9 cellular contexts compared by ENCODE assay signal in the genomic region with DNA sequence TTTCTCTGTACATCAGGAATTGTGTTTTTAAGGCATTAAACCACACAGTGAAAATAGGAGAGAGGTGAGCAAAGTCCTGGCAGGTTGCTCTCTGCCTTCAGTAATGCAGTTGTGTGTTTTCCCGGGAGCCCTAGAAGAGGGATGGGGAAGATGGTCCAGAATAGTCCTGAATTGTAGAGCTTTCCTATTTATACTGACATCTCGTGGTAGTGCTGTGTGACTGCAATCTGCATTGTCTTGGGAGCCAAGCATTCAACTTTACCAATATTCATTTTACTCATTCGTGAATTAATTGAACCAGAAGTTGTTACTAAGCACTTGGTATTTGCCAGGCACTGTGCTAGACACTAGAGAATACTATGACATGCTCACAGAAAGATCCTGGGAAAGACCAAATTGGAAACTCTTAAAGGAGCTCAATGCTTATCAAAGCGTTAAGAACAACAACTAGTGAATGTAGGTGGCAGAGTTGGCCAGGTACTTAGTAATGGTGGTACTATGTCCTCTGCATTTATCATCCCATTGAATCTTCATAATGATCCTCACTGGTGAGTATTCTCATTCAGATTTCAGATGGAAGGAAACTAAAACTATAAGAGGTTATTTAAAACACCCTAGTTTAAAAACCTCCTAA.
DNase-seq lines count a peak whose midpoint lies in the region; ATAC-seq, FAIRE-seq and TF ChIP-seq lines count a peak whose summit lies in the region.
"Had no signal": no experiment of that assay in that cellular context is flagged by ENCODE, and none has a peak within 500 bp of the region (broad histone marks: within the 10 kb centered on the region; RNA-seq: fewer than 3 reads in every experiment).

No MANE protein-coding gene starts in this region.

- no peak overlapping the region for H3K9ac ChIP-seq in BLaER1

- no peak for TF ChIP-seq POLR2A in adrenal gland (IDR thresholded peaks at IDR 0.05)

- H3K9me3 ChIP-seq in BLaER1, result peaks cover 8% of the 10 kb centered on the region
- no peaks in the 10 kb centered on the region for H3K9me3 ChIP-seq in adrenal gland (replicated peaks in 1 of 3)
- no peaks in the 10 kb centered on the region for H3K9me3 ChIP-seq in right cardiac atrium (ENCODE audit: control insufficient read depth, low read length)

- H3K4me3 ChIP-seq in BLaER1, result no peak overlapping the region
- H3K4me3 ChIP-seq in adrenal gland, result no peak overlapping the region
- H3K4me3 ChIP-seq in right cardiac atrium (ENCODE audit: low read length), result no peak overlapping the region

- H3K36me3 Mint-ChIP-seq in stimulated activated effector memory CD8-positive, alpha-beta T cell treated with anti-CD3 and anti-CD28 coated beads, Interleukin-12 subunit alpha, Interleukin-12 subunit beta, amount 100 ng/mL, for 72 hours, result no peaks in the 10 kb centered on the region

- no peaks in the 10 kb centered on the region for H3K27me3 ChIP-seq in BLaER1
- H3K27me3 ChIP-seq in adrenal gland, result no peaks in the 10 kb centered on the region
- H3K27me3 ChIP-seq in right cardiac atrium (ENCODE audit: control insufficient read depth, insufficient read depth), result no peaks in the 10 kb centered on the region

- peak; percentile 74 to 89 (median 82) for TF ChIP-seq CTCF in adrenal gland (IDR thresholded peaks at IDR 0.05)

- H3K4me3 Mint-ChIP-seq in stimulated activated effector memory CD8-positive, alpha-beta T cell treated with anti-CD3 and anti-CD28 coated beads, Interleukin-12 subunit alpha, Interleukin-12 subunit beta, amount 100 ng/mL, for 72 hours, result no peak overlapping the region
- H3K4me3 Mint-ChIP-seq: stimulated activated naive CD8-positive, alpha-beta T cell treated with anti-CD3 and anti-CD28 coated beads, Interleukin-15, Interleukin-2, amounts not matched to agents 100 ng/mL and 50 ng/mL, for 24 hours had no signal

- peak; percentile 23 for FAIRE-seq in GM19239 (lab: Jason Lieb, UNC)

- H3K36me3 ChIP-seq in BLaER1, result no peaks in the 10 kb centered on the region
- H3K36me3 ChIP-seq in adrenal gland (replicated peaks in 1 of 2), result no peaks in the 10 kb centered on the region

- peaks cover 14% of the 10 kb centered on the region for H3K4me1 Mint-ChIP-seq in stimulated activated effector memory CD8-positive, alpha-beta T cell treated with anti-CD3 and anti-CD28 coated beads, Interleukin-12 subunit alpha, Interleukin-12 subunit beta, amount 100 ng/mL, for 72 hours

- H3K4me1 ChIP-seq in BLaER1 (peaks cover 31% of the 10 kb centered on the region), adrenal gland (replicated peaks in 1 of 2) (peaks cover 4 to 19% of the 10 kb centered on the region in 2 donors), right cardiac atrium (ENCODE audit: control insufficient read depth, insufficient read depth, low read length) (peaks cover 2% of the 10 kb centered on the region)

- WGBS in adrenal gland, 4 donors, result 21 to 27% (median 25%) methylated on average over 4 of the region's 4 CpGs
- WGBS in right cardiac atrium, result 25% methylated on average over 4 of the region's 4 CpGs

- peak overlapping the region; percentile 49 for H3K4me2 ChIP-seq in BLaER1

- H4K20me1 ChIP-seq in BLaER1, result no peaks in the 10 kb centered on the region

- intact Hi-C loops in adrenal gland (cut with DNase I) (loop anchor here in 1 of 2 donors (5.0 to 10.0 kb wide), 2 partner anchors 73 to 1099 kb away; no protein-coding TSS in a partner anchor), right cardiac atrium (cut with DNase I) (loop anchor here (5.0 to 10.0 kb wide), 4 partner anchors 73 to 214 kb away; a partner anchor contains a TSS)

- ATAC-seq in right cardiac atrium (peak; percentile 86 to 89), HG03045 (IDR thresholded peaks at IDR 0.05; ENCODE audit: unreplicated experiment) (no peak)
- ATAC-seq in stimulated activated effector memory CD8-positive, alpha-beta T cell treated with anti-CD3 and anti-CD28 coated beads, Interleukin-12 subunit alpha, Interleukin-12 subunit beta, amount 100 ng/mL, for 72 hours, result peak; percentile 37

- H3K27ac ChIP-seq in BLaER1 (no peak overlapping the region), adrenal gland (peak overlapping the region in 2 of 5 donors; percentile 10 to 35), right cardiac atrium (ENCODE audit: low read length) (no peak overlapping the region)

- H3K9me3 Mint-ChIP-seq in stimulated activated effector memory CD8-positive, alpha-beta T cell treated with anti-CD3 and anti-CD28 coated beads, Interleukin-12 subunit alpha, Interleukin-12 subunit beta, amount 100 ng/mL, for 72 hours, result no peaks in the 10 kb centered on the region
- H3K9me3 Mint-ChIP-seq: stimulated activated naive CD8-positive, alpha-beta T cell treated with anti-CD3 and anti-CD28 coated beads, Interleukin-15, Interleukin-2, amounts not matched to agents 100 ng/mL and 50 ng/mL, for 24 hours had no signal

- DNase-seq in GM19239 (ENCODE audit: insufficient read length, low spot score) (peak; percentile 30), NCI-H1105 (lab: John Stamatoyannopoulos, UW) (peak; percentile 8), adrenal gland (peak in 5 of 7 donors; percentile 17 to 32 (median 20)), right cardiac atrium (no peak)
- DNase-seq in stimulated activated effector memory CD8-positive, alpha-beta T cell treated with anti-CD3 and anti-CD28 coated beads, Interleukin-12 subunit alpha, Interleukin-12 subunit beta, amount 100 ng/mL, for 72 hours (ENCODE audit: low spot score in 2 of 2), result no peak
- DNase-seq in activated CD4-positive, alpha-beta T cell treated with anti-CD3 and anti-CD28 coated beads for 48 hours, result no peak

- H3K27ac Mint-ChIP-seq in stimulated activated effector memory CD8-positive, alpha-beta T cell treated with anti-CD3 and anti-CD28 coated beads, Interleukin-12 subunit alpha, Interleukin-12 subunit beta, amount 100 ng/mL, for 72 hours, result no peak overlapping the region
- H3K27ac Mint-ChIP-seq: stimulated activated naive CD8-positive, alpha-beta T cell treated with anti-CD3 and anti-CD28 coated beads, Interleukin-15, Interleukin-2, amounts not matched to agents 100 ng/mL and 50 ng/mL, for 24 hours had no signal

Comparison
In these comparisons a context has a peak if more than half of its experiments do, and no peak if none do; other contexts are left out.
1. DNase-seq: peak in GM19239 (single experiment), NCI-H1105 (single experiment) and adrenal gland (5 of 7); none in right cardiac atrium (0 of 3), stimulated activated effector memory CD8-positive, alpha-beta T cell treated with anti-CD3 and anti-CD28 coated beads, Interleukin-12 subunit alpha, Interleukin-12 subunit beta, amount 100 ng/mL, for 72 hours (0 of 2) and activated CD4-positive, alpha-beta T cell treated with anti-CD3 and anti-CD28 coated beads for 48 hours (single experiment).